In the genomic region with DNA sequence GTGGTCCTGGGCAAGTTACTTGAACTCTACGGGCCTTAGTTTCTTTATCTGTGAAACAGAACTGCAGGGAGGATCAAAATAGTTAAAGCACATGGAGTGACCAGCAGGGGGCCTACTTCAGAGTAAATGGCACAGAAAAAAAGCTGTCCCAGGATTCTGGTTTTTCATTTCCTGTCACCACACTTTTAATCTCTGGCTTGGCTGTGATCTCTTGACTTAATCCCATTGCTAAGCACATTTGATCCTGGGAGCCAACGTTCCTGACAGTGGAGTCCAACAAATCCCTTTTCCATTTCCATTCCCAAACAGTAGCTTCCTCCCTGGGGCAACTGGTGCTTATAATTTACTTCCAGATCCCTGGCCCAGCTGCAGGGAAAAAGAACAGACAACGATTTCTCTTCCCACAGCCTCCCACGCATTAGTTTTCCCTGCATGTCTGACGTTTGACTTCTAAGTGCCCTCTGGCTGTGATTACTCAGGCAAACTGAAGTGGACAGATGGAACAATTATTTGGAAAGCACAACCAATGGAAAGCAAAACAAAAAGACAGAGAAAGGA, we compare ENCODE assay signal across 9 cellular contexts.
A peak's percentile ranks its signal among the peaks of the same experiment; 100 is the strongest.
DNase-seq lines count a peak whose midpoint lies in the region; ATAC-seq and TF ChIP-seq lines count a peak whose summit lies in the region.
"Had no signal": no experiment of that assay in that cellular context is flagged by ENCODE, and none has a peak within 500 bp of the region (broad histone marks: within the 10 kb centered on the region; RNA-seq: fewer than 3 reads in every experiment).

No MANE protein-coding gene starts in this region.

- H3K4me1 Mint-ChIP-seq in Caco-2 (ENCODE audit: low read depth, unreplicated experiment), result peaks cover 24% of the 10 kb centered on the region
- peaks cover 15% of the 10 kb centered on the region for H3K4me1 Mint-ChIP-seq in GM23338

- H2AFZ ChIP-seq in GM23338, result peak overlapping the region; percentile 64

- H3K27me3 Mint-ChIP-seq in Caco-2 (ENCODE audit: insufficient read depth, unreplicated experiment), result no peaks in the 10 kb centered on the region
- no peaks in the 10 kb centered on the region for H3K27me3 Mint-ChIP-seq in GM23338 (ENCODE audit: insufficient read depth, low read depth, poor library complexity)

- intact Hi-C loops in Caco-2 (cut with micrococcal nuclease; ENCODE audit: unreplicated experiment), result loop anchor here (1.0 kb wide), 2 partner anchors 69 to 89 kb away; no protein-coding TSS in a partner anchor

- no peaks in the 10 kb centered on the region for H3K36me3 ChIP-seq in Caco-2 (ENCODE audit: control insufficient read depth, insufficient read depth, low read length)
- no peaks in the 10 kb centered on the region for H3K36me3 ChIP-seq in GM23338 (ENCODE audit: insufficient read depth)
- H3K36me3 ChIP-seq in adipocyte (ENCODE audit: control insufficient read depth, insufficient read depth, low read length, severe bottlenecking), result no peaks in the 10 kb centered on the region

- H3K9ac ChIP-seq in adipocyte (ENCODE audit: low read length), result peak overlapping the region; percentile 46

- H3K9me3 Mint-ChIP-seq in Caco-2 (ENCODE audit: unreplicated experiment), result no peaks in the 10 kb centered on the region
- no peaks in the 10 kb centered on the region for H3K9me3 Mint-ChIP-seq in GM23338

- peak in 1 of 2 experiments; percentile 36 for DNase-seq in Caco-2
- DNase-seq in GM23338 (ENCODE audit: low spot score), result peak; percentile 91
- DNase-seq in NCI-H1694 treated with DMSO at 0.1 percent for 48 hours (lab: John Stamatoyannopoulos, UW), result peak; percentile 62
- DNase-seq in adipocyte (ENCODE audit: low read depth), result peak; percentile 59
- DNase-seq in hepatic stellate cell (ENCODE audit: low spot score), result peak; percentile 14
- DNase-seq in substantia nigra (lab: John Stamatoyannopoulos, UW), result peak in 20 of 49 donors; percentile 5 to 67 (median 25)

- H3K9me3 ChIP-seq in Caco-2, result no peaks in the 10 kb centered on the region
- no peaks in the 10 kb centered on the region for H3K9me3 ChIP-seq in adipocyte (ENCODE audit: control insufficient read depth, low read length)

- H3K4me3 ChIP-seq in Caco-2 (ENCODE audit: low read depth, low read length), result no peak overlapping the region
- H3K4me3 ChIP-seq in GM23338, result no peak overlapping the region
- peak overlapping the region; percentile 8 for H3K4me3 ChIP-seq in adipocyte (ENCODE audit: low read length)
- H3K4me3 ChIP-seq: K562 had no signal

- H3K9me2 ChIP-seq in GM23338 (ENCODE audit: insufficient read depth), result no peaks in the 10 kb centered on the region

- H3K79me2 ChIP-seq in GM23338 (replicated peaks; ENCODE audit: insufficient read depth), result no peaks in the 10 kb centered on the region

- H3K4me2 ChIP-seq in GM23338, result no peak overlapping the region

- H3K27ac ChIP-seq in GM23338 (ENCODE audit: low read depth), result no peak overlapping the region
- H3K27ac ChIP-seq in substantia nigra (ENCODE audit: low read depth, low read length, poor library complexity, severe bottlenecking), result peak overlapping the region; percentile 74

- CTCF ChIA-PET in Caco-2 (lab: Charles Lee), result interaction anchor here (0.6 to 1.7 kb wide), 3 partner anchors 61 to 560 kb away, joined by 3 to 20 read pairs (median 3); no protein-coding TSS in a partner anchor

- no peaks in the 10 kb centered on the region for H3F3A ChIP-seq in GM23338 (replicated peaks; ENCODE audit: low read depth)

- no TSS peak for BruUV-seq in Caco-2 (replicated peaks; lab: Mats Ljungman, UMichigan)

- H3K4me1 ChIP-seq in Caco-2 (peaks cover 13% of the 10 kb centered on the region), GM23338 (ENCODE audit: insufficient read depth) (peaks cover 6% of the 10 kb centered on the region), adipocyte (ENCODE audit: control insufficient read depth, insufficient read depth, low read length) (peaks cover 18% of the 10 kb centered on the region)

- TF ChIP-seq CTCF in Caco-2 (IDR thresholded peaks at IDR 0.05; ENCODE audit: insufficient read depth in 1 of 2, low read depth in 1 of 2, low read length in 1 of 2, severe bottlenecking in 1 of 2, unreplicated experiment in 1 of 2) (peak; percentile 46 to 56), GM23338 (conservative IDR thresholded peaks at IDR 0.05; ENCODE audit: low read depth in 2 of 2) (peak; percentile 70 to 81)

- POLR2A ChIA-PET in Caco-2 (lab: Charles Lee), result no interaction called here

- no peak overlapping the region for H3K27ac Mint-ChIP-seq in Caco-2 (ENCODE audit: unreplicated experiment)
- H3K27ac Mint-ChIP-seq in GM23338, result peak overlapping the region; percentile 64; the same call in 1 of the 2 replicates

- no peak overlapping the region for H3K4me3 Mint-ChIP-seq in Caco-2 (ENCODE audit: unreplicated experiment)
- H3K4me3 Mint-ChIP-seq in GM23338, result no peak overlapping the region

- ATAC-seq in GM23338 (peak; percentile 72), HG03097 (IDR thresholded peaks at IDR 0.05; ENCODE audit: low FRiP score, unreplicated experiment) (no peak), HG02642 (IDR thresholded peaks at IDR 0.05; ENCODE audit: poor library complexity, unreplicated experiment) (no peak)
- ATAC-seq: K562 had no signal

- H3K36me3 Mint-ChIP-seq in Caco-2 (ENCODE audit: insufficient read depth, unreplicated experiment), result peaks cover 1% of the 10 kb centered on the region
- no peaks in the 10 kb centered on the region for H3K36me3 Mint-ChIP-seq in GM23338 (ENCODE audit: low read depth)

- H3K27me3 ChIP-seq in Caco-2 (replicated peaks; ENCODE audit: control insufficient read depth, insufficient read depth, low read length) (no peaks in the 10 kb centered on the region), GM23338 (ENCODE audit: insufficient read depth) (no peaks in the 10 kb centered on the region), adipocyte (replicated peaks; ENCODE audit: control insufficient read depth, insufficient read depth, low read length) (no peaks in the 10 kb centered on the region)

- H4K20me1 ChIP-seq in GM23338 (replicated peaks; ENCODE audit: insufficient read depth), result no peaks in the 10 kb centered on the region

TF ChIP-seq in GM23338, 12 proteins besides CTCF, POLR2A, EP300 and RAD21 (continues in another document):
- no peak for TF ChIP-seq EZH2phosphoT487 (IDR thresholded peaks at IDR 0.05; ENCODE audit: unreplicated experiment)
- TF ChIP-seq NANOG (IDR thresholded peaks at IDR 0.05; ENCODE audit: borderline replicate concordance), result no peak
- no peak for TF ChIP-seq STAT1 (IDR thresholded peaks at IDR 0.05; ENCODE audit: unreplicated experiment)
- TF ChIP-seq, protein P1, sequence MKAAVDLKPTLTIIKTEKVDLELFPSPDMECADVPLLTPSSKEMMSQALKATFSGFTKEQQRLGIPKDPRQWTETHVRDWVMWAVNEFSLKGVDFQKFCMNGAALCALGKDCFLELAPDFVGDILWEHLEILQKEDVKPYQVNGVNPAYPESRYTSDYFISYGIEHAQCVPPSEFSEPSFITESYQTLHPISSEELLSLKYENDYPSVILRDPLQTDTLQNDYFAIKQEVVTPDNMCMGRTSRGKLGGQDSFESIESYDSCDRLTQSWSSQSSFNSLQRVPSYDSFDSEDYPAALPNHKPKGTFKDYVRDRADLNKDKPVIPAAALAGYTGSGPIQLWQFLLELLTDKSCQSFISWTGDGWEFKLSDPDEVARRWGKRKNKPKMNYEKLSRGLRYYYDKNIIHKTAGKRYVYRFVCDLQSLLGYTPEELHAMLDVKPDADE (IDR thresholded peaks at IDR 0.05), result no peak
- TF ChIP-seq EZH2 (IDR thresholded peaks at IDR 0.05; ENCODE audit: low read depth, unreplicated experiment), result no peak
- TF ChIP-seq, protein P2, sequence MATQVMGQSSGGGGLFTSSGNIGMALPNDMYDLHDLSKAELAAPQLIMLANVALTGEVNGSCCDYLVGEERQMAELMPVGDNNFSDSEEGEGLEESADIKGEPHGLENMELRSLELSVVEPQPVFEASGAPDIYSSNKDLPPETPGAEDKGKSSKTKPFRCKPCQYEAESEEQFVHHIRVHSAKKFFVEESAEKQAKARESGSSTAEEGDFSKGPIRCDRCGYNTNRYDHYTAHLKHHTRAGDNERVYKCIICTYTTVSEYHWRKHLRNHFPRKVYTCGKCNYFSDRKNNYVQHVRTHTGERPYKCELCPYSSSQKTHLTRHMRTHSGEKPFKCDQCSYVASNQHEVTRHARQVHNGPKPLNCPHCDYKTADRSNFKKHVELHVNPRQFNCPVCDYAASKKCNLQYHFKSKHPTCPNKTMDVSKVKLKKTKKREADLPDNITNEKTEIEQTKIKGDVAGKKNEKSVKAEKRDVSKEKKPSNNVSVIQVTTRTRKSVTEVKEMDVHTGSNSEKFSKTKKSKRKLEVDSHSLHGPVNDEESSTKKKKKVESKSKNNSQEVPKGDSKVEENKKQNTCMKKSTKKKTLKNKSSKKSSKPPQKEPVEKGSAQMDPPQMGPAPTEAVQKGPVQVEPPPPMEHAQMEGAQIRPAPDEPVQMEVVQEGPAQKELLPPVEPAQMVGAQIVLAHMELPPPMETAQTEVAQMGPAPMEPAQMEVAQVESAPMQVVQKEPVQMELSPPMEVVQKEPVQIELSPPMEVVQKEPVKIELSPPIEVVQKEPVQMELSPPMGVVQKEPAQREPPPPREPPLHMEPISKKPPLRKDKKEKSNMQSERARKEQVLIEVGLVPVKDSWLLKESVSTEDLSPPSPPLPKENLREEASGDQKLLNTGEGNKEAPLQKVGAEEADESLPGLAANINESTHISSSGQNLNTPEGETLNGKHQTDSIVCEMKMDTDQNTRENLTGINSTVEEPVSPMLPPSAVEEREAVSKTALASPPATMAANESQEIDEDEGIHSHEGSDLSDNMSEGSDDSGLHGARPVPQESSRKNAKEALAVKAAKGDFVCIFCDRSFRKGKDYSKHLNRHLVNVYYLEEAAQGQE (IDR thresholded peaks at IDR 0.05; ENCODE audit: unreplicated experiment), result no peak
- TF ChIP-seq JUNB (IDR thresholded peaks at IDR 0.05; ENCODE audit: unreplicated experiment), result no peak
